In genomic region chr2:118672571-118673158, GRCh38 we compare ENCODE assay signal across 1 cellular context.
A peak's percentile ranks its signal among the peaks of the same experiment; 100 is the strongest.
TF ChIP-seq lines count a peak whose summit lies in the region.

No MANE protein-coding gene starts in this region.

TF ChIP-seq in K562, 482 proteins besides CTCF, POLR2A, EP300 and RAD21 (continued from another document and continues in another):
- TF ChIP-seq RCOR1 (IDR thresholded peaks at IDR 0.05; ENCODE audit: borderline replicate concordance in 1 of 2, low read depth in 2 of 2, low read length in 2 of 2) (peak in 1 of 2 experiments; percentile 64; a peak in 1 of 4 replicates), MXI1 (IDR thresholded peaks at IDR 0.05; ENCODE audit: low read depth, low read length) (no peak), YY1 (IDR thresholded peaks at IDR 0.05; ENCODE audit: borderline replicate concordance in 1 of 3, control insufficient read depth in 1 of 3, extremely low read depth in 1 of 3, insufficient read depth in 3 of 3, insufficient read length in 1 of 3, insufficient replicate concordance in 2 of 3, low read depth in 1 of 3, low read length in 2 of 3) (no peak), NR4A1 (CRISPR knock-in tag; IDR thresholded peaks at IDR 0.05) (no peak), NR4A1 (tag; IDR thresholded peaks at IDR 0.05) (no peak), MYC (IDR thresholded peaks at IDR 0.05; ENCODE audit: low read depth, low read length) (peak; percentile 40; the same call in 1 of the 2 replicates), MYC (CRISPR knock-in tag; IDR thresholded peaks at IDR 0.05; ENCODE audit: borderline replicate concordance, low read depth) (no peak), FOXJ2 (tag; IDR thresholded peaks at IDR 0.05) (peak; percentile 58; the same call in 1 of the 2 replicates), ZNF592 (IDR thresholded peaks at IDR 0.05) (peak; percentile 45; the same call in 1 of the 2 replicates), ZNF395 (CRISPR knock-in tag; IDR thresholded peaks at IDR 0.05) (peak; percentile 63; the same call in 1 of the 2 replicates), MITF (IDR thresholded peaks at IDR 0.05) (peak; percentile 73), SLC30A9 (CRISPR knock-in tag; IDR thresholded peaks at IDR 0.05) (no peak), USF1 (CRISPR knock-in tag; IDR thresholded peaks at IDR 0.05) (peak; percentile 52; the same call in 1 of the 2 replicates), MLLT1 (IDR thresholded peaks at IDR 0.05) (no peak), USF2 (CRISPR knock-in tag; IDR thresholded peaks at IDR 0.05) (peak; percentile 81), JUN (IDR thresholded peaks at IDR 0.05; ENCODE audit: borderline replicate concordance, low read depth, low read length) (peak; percentile 67), JUN (CRISPR knock-in tag; IDR thresholded peaks at IDR 0.05; ENCODE audit: borderline replicate concordance) (no peak), DIDO1 (tag; IDR thresholded peaks at IDR 0.05; ENCODE audit: low read depth) (no peak), BACH1 (tag; IDR thresholded peaks at IDR 0.05) (0 out of 2 replicates have a peak, but pooled peaks have one; percentile 29), ILF3 (IDR thresholded peaks at IDR 0.05; ENCODE audit: borderline replicate concordance) (no peak), SMAD4 (CRISPR knock-in tag; conservative IDR thresholded peaks at IDR 0.05) (0 out of 2 replicates have a peak, but pooled peaks have one; percentile 44), KDM1A (IDR thresholded peaks at IDR 0.05) (no peak), MGA (IDR thresholded peaks at IDR 0.05) (peak; percentile 79), JUND (IDR thresholded peaks at IDR 0.05; ENCODE audit: borderline replicate concordance, low read depth, low read length) (peak; percentile 93), JUND (tag; IDR thresholded peaks at IDR 0.05; ENCODE audit: borderline replicate concordance, low read depth, low read length) (peak; percentile 89; the same call in 2 of the 3 replicates), TFE3 (CRISPR knock-in tag; IDR thresholded peaks at IDR 0.05) (peak; percentile 31), FOSL1 (tag; conservative IDR thresholded peaks at IDR 0.05) (peak; percentile 94), PYGO2 (tag; IDR thresholded peaks at IDR 0.05) (0 out of 2 replicates have a peak, but pooled peaks have one; percentile 16)
